Comparison of ENCODE assay signal across 8 cellular contexts in the genomic region with DNA sequence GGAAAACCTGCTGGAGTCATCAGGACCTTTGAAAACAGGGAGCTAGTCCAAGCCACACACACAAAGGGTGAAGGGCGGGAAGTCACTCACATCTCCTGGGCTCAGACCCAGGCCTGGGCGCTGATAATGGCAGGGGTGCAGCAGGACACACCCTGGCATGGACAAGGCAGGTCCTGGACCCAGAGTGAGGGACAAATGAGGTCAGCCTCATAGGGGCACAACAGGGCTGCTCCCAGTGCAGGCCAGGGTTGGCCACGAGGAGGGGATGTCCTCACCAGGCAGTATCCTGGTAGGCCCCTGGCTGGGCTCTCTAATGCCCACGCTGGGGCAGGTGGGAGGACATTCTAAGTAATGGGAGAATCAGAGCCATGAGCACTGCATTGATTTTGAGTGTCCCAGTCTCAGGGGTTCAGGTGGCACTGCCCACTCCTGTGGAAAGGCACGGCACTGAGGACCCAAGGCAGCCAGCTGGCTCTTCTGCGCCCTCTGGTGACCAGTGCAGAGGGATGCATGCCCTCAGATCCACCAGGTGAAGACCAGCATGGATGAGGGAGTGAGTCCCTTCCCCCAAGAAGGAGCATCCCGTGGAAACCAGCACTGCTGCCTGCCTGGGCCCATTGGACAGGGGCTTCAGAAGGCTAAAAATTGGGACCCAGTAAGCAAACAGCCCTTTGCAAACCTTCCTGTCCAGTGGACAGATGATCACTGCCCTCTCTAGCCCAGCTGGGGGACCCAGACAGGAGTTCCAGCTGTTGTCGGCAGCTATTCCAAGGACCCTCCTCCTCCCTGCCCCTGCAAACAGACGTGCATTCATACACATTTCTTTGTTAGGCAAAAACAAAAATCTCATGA. TPM values are rescaled to one million over a fixed set of nuclear protein-coding genes. Genes with fewer than 3 reads are reported as not detected.
DNase-seq lines count a peak whose midpoint lies in the region; ATAC-seq and TF ChIP-seq lines count a peak whose summit lies in the region.

No MANE protein-coding gene starts in this region.

- H2AFZ ChIP-seq in DND-41 (ENCODE audit: low read depth, low read length), result no peak overlapping the region
- no peak overlapping the region for H2AFZ ChIP-seq in trophoblast cell (ENCODE audit: insufficient read depth, low read length, poor library complexity)

- TF ChIP-seq CTCF in DND-41 (IDR thresholded peaks at IDR 0.05; ENCODE audit: borderline replicate concordance, extremely low read depth, low read length, poor library complexity, severe bottlenecking), result peak; percentile 97

- DNase-seq in DND-41 (peak; percentile 69), SHP77 (lab: John Stamatoyannopoulos, UW) (peak; percentile 77 to 82), glomerular visceral epithelial cell (ENCODE audit: extremely low spot score) (peak; percentile 74), trophoblast cell (peak; percentile 47 to 81)
- peak in 3 of 4 experiments; percentile 33 to 55 (median 53) for DNase-seq in activated naive CD4-positive, alpha-beta T cell (lab: John Stamatoyannopoulos, UW)

- H3K27ac ChIP-seq in DND-41 (ENCODE audit: low read length) (0 out of 2 replicates have a peak overlapping the region, but pooled peaks have one; percentile 8), trophoblast cell (ENCODE audit: low read depth, low read length) (no peak overlapping the region)

- ATAC-seq in DND-41 (ENCODE audit: insufficient read depth, low read depth), result peak; percentile 96
- peak; percentile 45 for ATAC-seq in HG02852 (IDR thresholded peaks at IDR 0.05; ENCODE audit: unreplicated experiment)
- no peak for ATAC-seq in GM21528 (IDR thresholded peaks at IDR 0.05; ENCODE audit: low FRiP score, unreplicated experiment)
- ATAC-seq in GM19351 (IDR thresholded peaks at IDR 0.05; ENCODE audit: unreplicated experiment), result no peak

- H3K79me1 ChIP-seq in trophoblast cell (ENCODE audit: low read length), result no peaks in the 10 kb centered on the region

- H2BK5ac ChIP-seq in trophoblast cell (ENCODE audit: low read depth, low read length, poor library complexity), result no peak overlapping the region

- H2AK5ac ChIP-seq in trophoblast cell (ENCODE audit: low read length), result no peak overlapping the region

- H3K18ac ChIP-seq in trophoblast cell (ENCODE audit: low read length), result no peak overlapping the region

- H3K9me3 ChIP-seq in DND-41 (ENCODE audit: insufficient read depth, low read length, severe bottlenecking) (no peaks in the 10 kb centered on the region), trophoblast cell (ENCODE audit: insufficient read depth, low read depth, low read length) (no peaks in the 10 kb centered on the region)

- H3K79me2 ChIP-seq in DND-41 (ENCODE audit: insufficient read depth, low read length) (no peaks in the 10 kb centered on the region), trophoblast cell (ENCODE audit: control insufficient read depth, insufficient read depth, low read length, poor library complexity) (no peaks in the 10 kb centered on the region)

- H3K27me3 ChIP-seq in DND-41 (ENCODE audit: insufficient read depth, low read length, poor library complexity), result no peaks in the 10 kb centered on the region
- no peaks in the 10 kb centered on the region for H3K27me3 ChIP-seq in trophoblast cell (ENCODE audit: insufficient read depth, low read length)

- WGBS in trophoblast cell (ENCODE audit: extremely low coverage, insufficient coverage, insufficient read length), result no CpG with 5 or more reads among the region's 9 CpGs

- H3K4me1 ChIP-seq in DND-41 (ENCODE audit: insufficient read depth, low read length), result no peaks in the 10 kb centered on the region
- H3K4me1 ChIP-seq in trophoblast cell (ENCODE audit: control insufficient read depth in 1 of 2, insufficient read depth in 2 of 2, low read length in 2 of 2), result peaks cover 0 to 2% of the 10 kb centered on the region in 2 experiments

- H3K23ac ChIP-seq in trophoblast cell (ENCODE audit: low read length), result no peak overlapping the region

- H4K12ac ChIP-seq in trophoblast cell (ENCODE audit: low read depth, low read length), result no peak overlapping the region

- H4K20me1 ChIP-seq in DND-41 (ENCODE audit: insufficient read depth, low read length), result peaks cover 3% of the 10 kb centered on the region; the same call in 1 of the 2 replicates

- H4K8ac ChIP-seq in trophoblast cell (ENCODE audit: low read depth, low read length), result no peak overlapping the region

- H3K9ac ChIP-seq in DND-41 (ENCODE audit: low read depth, low read length), result no peak overlapping the region
- H3K9ac ChIP-seq in trophoblast cell (ENCODE audit: low read length), result no peak overlapping the region

- no peaks in the 10 kb centered on the region for H3K36me3 ChIP-seq in DND-41 (ENCODE audit: insufficient read depth, low read length)
- peaks cover 9 to 15% of the 10 kb centered on the region in 2 experiments for H3K36me3 ChIP-seq in trophoblast cell (ENCODE audit: control insufficient read depth in 1 of 2, insufficient read depth in 2 of 2, low read length in 2 of 2)

- no peak overlapping the region for H2BK120ac ChIP-seq in trophoblast cell (ENCODE audit: insufficient read depth, low read length, poor library complexity)

- no peak overlapping the region for H3K4ac ChIP-seq in trophoblast cell (ENCODE audit: low read depth, low read length)

- H2BK12ac ChIP-seq in trophoblast cell (ENCODE audit: low read length), result no peak overlapping the region

- no peak overlapping the region for H4K91ac ChIP-seq in trophoblast cell (ENCODE audit: low read depth, low read length)

- H3K4me2 ChIP-seq in DND-41 (ENCODE audit: insufficient read depth, low read length), result no peak overlapping the region
- no peak overlapping the region for H3K4me2 ChIP-seq in trophoblast cell (ENCODE audit: low read length)

- no peak overlapping the region for H3K14ac ChIP-seq in trophoblast cell (ENCODE audit: low read length)

- H3K4me3 ChIP-seq in DND-41 (ENCODE audit: low read depth in 1 of 2, low read length in 2 of 2) (no peak overlapping the region), trophoblast cell (ENCODE audit: low read depth, low read length) (no peak overlapping the region)

RNA-seq across cellular contexts. Expression of gene SREBF1, which starts 23.3 kb away (rescaled TPM):
- polyA plus RNA-seq in trophoblast cell (2013), result 95.5 and 107 TPM in 2 replicates

Comparison
In these comparisons a context has a peak if more than half of its experiments do, and no peak if none do; other contexts are left out.
1. ATAC-seq: peak in DND-41 (single experiment) and HG02852 (single experiment); none in GM21528 (single experiment) and GM19351 (single experiment).
2. Peak in every context shown above with its lines, with median percentiles within 50 percentile points of each other: DNase-seq.